ENCODE assay signal across 25 cellular contexts in genomic region chr18:73920033-73920432, GRCh38.
DNase-seq lines count a peak whose midpoint lies in the region; ATAC-seq, FAIRE-seq and TF ChIP-seq lines count a peak whose summit lies in the region.
"Had no signal": no experiment of that assay in that cellular context is flagged by ENCODE, and none has a peak within 500 bp of the region (broad histone marks: within the 10 kb centered on the region; RNA-seq: fewer than 3 reads in every experiment).

No MANE protein-coding gene starts in this region.

- WGBS in HepG2 (ENCODE audit: low lambda C conversion rate) = 4% methylated on average over 2 of the region's 2 CpGs
- 42% methylated on average over 2 of the region's 2 CpGs for WGBS in right lobe of liver (ENCODE audit: insufficient coverage, low coverage, low lambda C conversion rate, missing lambda C conversion rate)
- WGBS in esophagus muscularis mucosa = 97% methylated on average over 2 of the region's 2 CpGs

- no peak overlapping the region for H3K9ac ChIP-seq in HepG2 (ENCODE audit: insufficient read depth, low read depth, low read length)
- H3K9ac ChIP-seq: BLaER1 had no signal

- no peaks in the 10 kb centered on the region for H3K79me2 ChIP-seq in HepG2 (ENCODE audit: insufficient read depth, low read length)

- POLR2A ChIA-PET in HepG2 (lab: Yijun Ruan, JAX) = no interaction called here

- DNase-seq in HepG2 (ENCODE audit: low spot score) (no peak), right lobe of liver (no peak), esophagus muscularis mucosa (ENCODE audit: extremely low spot score) (peak; percentile 53), progenitor cell of endocrine pancreas (ENCODE audit: low spot score, unreplicated experiment) (no peak)
- DNase-seq in activated naive CD8-positive, alpha-beta T cell treated with anti-CD3 and anti-CD28 coated beads for 36 hours = no peak
- DNase-seq: 8988T; ACHN; BE2C; C1 segment of cervical spinal cord; CD4-positive, alpha-beta memory T cell; CD4-positive, CD25-positive, alpha-beta regulatory T cell; CD8-positive, alpha-beta memory T cell; COR-L47; DMS 273 treated with DMSO at 0.1 percent for 48 hours; DMS153; DMS53; DMS79; DND-41; EL; GDM1 had no signal

- H3K4me3 Mint-ChIP-seq in progenitor cell of endocrine pancreas (ENCODE audit: low read depth) = no peak overlapping the region
- no peak overlapping the region for H3K4me3 Mint-ChIP-seq in activated naive CD8-positive, alpha-beta T cell treated with anti-CD3 and anti-CD28 coated beads for 36 hours
- H3K4me3 Mint-ChIP-seq: CD14-positive monocyte; CD4-positive, alpha-beta memory T cell; CD4-positive, CD25-positive, alpha-beta regulatory T cell; CD8-positive, alpha-beta memory T cell had no signal

- no peak overlapping the region for H3K4me3 ChIP-seq in HepG2 (replicated peaks in 1 of 3; ENCODE audit: insufficient read depth in 1 of 3, low read depth in 2 of 3, low read length in 3 of 3)
- no peak overlapping the region for H3K4me3 ChIP-seq in right lobe of liver
- no peak overlapping the region for H3K4me3 ChIP-seq in esophagus muscularis mucosa
- H3K4me3 ChIP-seq: BLaER1, GM12878 had no signal

- in situ Hi-C loops in HepG2 (cut with HindIII; ENCODE audit: extremely low pct_ligation_motif_present, low pct_unique_long_range_greater_than_20kb) = no loop called here

- no peaks in the 10 kb centered on the region for H3K27me3 Mint-ChIP-seq in progenitor cell of endocrine pancreas
- peaks cover 7% of the 10 kb centered on the region for H3K27me3 Mint-ChIP-seq in activated naive CD8-positive, alpha-beta T cell treated with anti-CD3 and anti-CD28 coated beads for 36 hours
- H3K27me3 Mint-ChIP-seq: CD4-positive, CD25-positive, alpha-beta regulatory T cell had no signal

- H3K4me1 ChIP-seq in HepG2 (ENCODE audit: insufficient read depth, low read length) = no peaks in the 10 kb centered on the region
- no peaks in the 10 kb centered on the region for H3K4me1 ChIP-seq in right lobe of liver
- H3K4me1 ChIP-seq in esophagus muscularis mucosa = no peaks in the 10 kb centered on the region
- H3K4me1 ChIP-seq: BE2C had no signal

- H3K4me1 Mint-ChIP-seq in progenitor cell of endocrine pancreas (ENCODE audit: low read depth) = no peaks in the 10 kb centered on the region
- H3K4me1 Mint-ChIP-seq in activated naive CD8-positive, alpha-beta T cell treated with anti-CD3 and anti-CD28 coated beads for 36 hours = no peaks in the 10 kb centered on the region
- H3K4me1 Mint-ChIP-seq: CD14-positive monocyte; CD4-positive, alpha-beta memory T cell; CD8-positive, alpha-beta memory T cell had no signal

- FAIRE-seq in HepG2 (lab: Jason Lieb, UNC) = no peak
- FAIRE-seq: GM12878, GM12892, GM18507 had no signal

- no peaks in the 10 kb centered on the region for H3K36me3 ChIP-seq in HepG2 (replicated peaks in 1 of 2; ENCODE audit: control insufficient read depth in 1 of 2, insufficient read depth in 2 of 2, low read length in 2 of 2)
- H3K36me3 ChIP-seq in right lobe of liver = no peaks in the 10 kb centered on the region
- no peaks in the 10 kb centered on the region for H3K36me3 ChIP-seq in esophagus muscularis mucosa
- H3K36me3 ChIP-seq: BE2C, BLaER1 had no signal

- no peak overlapping the region for H3K27ac Mint-ChIP-seq in progenitor cell of endocrine pancreas
- H3K27ac Mint-ChIP-seq in activated naive CD8-positive, alpha-beta T cell treated with anti-CD3 and anti-CD28 coated beads for 36 hours = no peak overlapping the region
- H3K27ac Mint-ChIP-seq: CD14-positive monocyte; CD4-positive, alpha-beta memory T cell; CD4-positive, CD25-positive, alpha-beta regulatory T cell; CD8-positive, alpha-beta memory T cell had no signal

- no peaks in the 10 kb centered on the region for H4K20me1 ChIP-seq in HepG2 (ENCODE audit: insufficient read depth, low read length)
- H4K20me1 ChIP-seq: BLaER1 had no signal

- no peaks in the 10 kb centered on the region for H3K9me3 Mint-ChIP-seq in progenitor cell of endocrine pancreas (ENCODE audit: low read depth)
- H3K9me3 Mint-ChIP-seq in activated naive CD8-positive, alpha-beta T cell treated with anti-CD3 and anti-CD28 coated beads for 36 hours = no peaks in the 10 kb centered on the region
- H3K9me3 Mint-ChIP-seq: CD4-positive, alpha-beta memory T cell had no signal

- intact Hi-C loops in HepG2 (cut with micrococcal nuclease; ENCODE audit: unreplicated experiment) = no loop called here
- intact Hi-C loops in right lobe of liver (cut with DNase I) = no loop called here
- intact Hi-C loops in esophagus muscularis mucosa (cut with DNase I) = no loop called here

- H3K4me2 ChIP-seq in HepG2 (ENCODE audit: low read depth, low read length) = no peak overlapping the region
- H3K4me2 ChIP-seq: BLaER1 had no signal

- H3K9me3 ChIP-seq in HepG2 (ENCODE audit: low read length) = no peaks in the 10 kb centered on the region
- no peaks in the 10 kb centered on the region for H3K9me3 ChIP-seq in right lobe of liver
- no peaks in the 10 kb centered on the region for H3K9me3 ChIP-seq in esophagus muscularis mucosa
- H3K9me3 ChIP-seq: BE2C, BLaER1 had no signal

- no peak for TF ChIP-seq POLR2A in HepG2 (IDR thresholded peaks at IDR 0.05; ENCODE audit: insufficient read depth in 1 of 2, low read depth in 2 of 2, low read length in 2 of 2)
- no peak for TF ChIP-seq POLR2A in right lobe of liver (IDR thresholded peaks at IDR 0.05)
- no peak for TF ChIP-seq POLR2A in esophagus muscularis mucosa (IDR thresholded peaks at IDR 0.05; ENCODE audit: low read depth)

- no peaks in the 10 kb centered on the region for H3K36me3 Mint-ChIP-seq in progenitor cell of endocrine pancreas (ENCODE audit: insufficient read depth)
- no peaks in the 10 kb centered on the region for H3K36me3 Mint-ChIP-seq in activated naive CD8-positive, alpha-beta T cell treated with anti-CD3 and anti-CD28 coated beads for 36 hours
- H3K36me3 Mint-ChIP-seq: CD14-positive monocyte; CD4-positive, alpha-beta memory T cell; CD4-positive, CD25-positive, alpha-beta regulatory T cell; CD8-positive, alpha-beta memory T cell had no signal

- H3K27me3 ChIP-seq in HepG2 (ENCODE audit: control insufficient read depth in 1 of 2, insufficient read depth in 2 of 2, low read length in 2 of 2) (no peaks in the 10 kb centered on the region; a peak in 1 of 5 replicates), right lobe of liver (peaks cover 0 to 5% of the 10 kb centered on the region in 2 donors), esophagus muscularis mucosa (no peaks in the 10 kb centered on the region)
- H3K27me3 ChIP-seq: BE2C, BLaER1 had no signal

- CTCF ChIA-PET in HepG2 (lab: Yijun Ruan, JAX; ENCODE audit: low intra/inter-chr PET ratio, low total read pairs) = no interaction called here

- ATAC-seq in HepG2 (no peak), right lobe of liver (no peak)
- ATAC-seq: GM12878 had no signal

- H3K27ac ChIP-seq in HepG2 (ENCODE audit: extremely low read length, insufficient read depth, low read length) = no peak overlapping the region
- H3K27ac ChIP-seq in right lobe of liver = no peak overlapping the region
- no peak overlapping the region for H3K27ac ChIP-seq in esophagus muscularis mucosa (replicated peaks in 1 of 4)
- H3K27ac ChIP-seq: BLaER1 had no signal

- no peak for TF ChIP-seq RAD21 in HepG2 (CRISPR knock-in tag; IDR thresholded peaks at IDR 0.05)

- no peak for TF ChIP-seq EP300 in HepG2 (IDR thresholded peaks at IDR 0.05; ENCODE audit: low read depth in 2 of 2, low read length in 2 of 2)
- no peak for TF ChIP-seq EP300 in HepG2 (CRISPR knock-in tag; IDR thresholded peaks at IDR 0.05; ENCODE audit: borderline replicate concordance)
- no peak for TF ChIP-seq EP300 in esophagus muscularis mucosa (IDR thresholded peaks at IDR 0.05)

- no TSS peak for BruUV-seq in HepG2 (replicated peaks; lab: Mats Ljungman, UMichigan)

- no peak overlapping the region for H2AFZ ChIP-seq in HepG2 (ENCODE audit: low read length)

- TF ChIP-seq CTCF in HepG2 (CRISPR knock-in tag; IDR thresholded peaks at IDR 0.05) (no peak), right lobe of liver (IDR thresholded peaks at IDR 0.05) (no peak), esophagus muscularis mucosa (IDR thresholded peaks at IDR 0.05) (no peak), progenitor cell of endocrine pancreas (IDR thresholded peaks at IDR 0.05; ENCODE audit: unreplicated experiment) (no peak)

TF ChIP-seq in HepG2, 621 proteins besides CTCF, POLR2A, EP300 and RAD21 (continues in another document):
- no peak for TF ChIP-seq ZMYM4 (CRISPR knock-in tag; IDR thresholded peaks at IDR 0.05)
- no peak for TF ChIP-seq PHF20 (CRISPR knock-in tag; IDR thresholded peaks at IDR 0.05)
- TF ChIP-seq HOMEZ (CRISPR knock-in tag; IDR thresholded peaks at IDR 0.05; ENCODE audit: low read depth) = no peak
- TF ChIP-seq THAP7 (CRISPR knock-in tag; IDR thresholded peaks at IDR 0.05) = no peak
- TF ChIP-seq TRAFD1 (CRISPR knock-in tag; IDR thresholded peaks at IDR 0.05; ENCODE audit: borderline replicate concordance) = no peak
